ENCODE assay signal across 33 cellular contexts in genomic region chr3:40232626-40233025, GRCh38.
"Had no signal": no experiment of that assay in that cellular context is flagged by ENCODE, and none has a peak within 500 bp of the region (broad histone marks: within the 10 kb centered on the region; RNA-seq: fewer than 3 reads in every experiment).

No MANE protein-coding gene starts in this region.

- H3K27ac ChIP-seq: adrenal gland, body of pancreas, brain microvascular endothelial cell, breast epithelium had no signal

- FAIRE-seq: astrocyte, TTC549 had no signal

- H3K4me3 ChIP-seq: adrenal gland, body of pancreas, breast epithelium had no signal

- ATAC-seq: activated CD8-positive, alpha-beta T cell treated with anti-CD3 and anti-CD28 coated beads for 36 hours; activated naive CD4-positive, alpha-beta T cell treated with anti-CD3 and anti-CD28 coated beads, Interleukin-2, amount 50 U/mL, for 72 hours; activated T-cell treated with anti-CD3 and anti-CD28 coated beads, Interleukin-2, amount 50 U/mL, for 4 hours; activated T-cell treated with anti-CD3 and anti-CD28 coated beads, Interleukin-2, amount 50 U/mL, for 72 hours; activated T-helper 17 cell treated with anti-CD3 and anti-CD28 coated beads, Interleukin-2, amount 50 U/mL, for 72 hours; body of pancreas had no signal

- H3K27me3 ChIP-seq: adrenal gland, body of pancreas, brain microvascular endothelial cell, breast epithelium had no signal

- DNase-seq: activated B cell treated with CpG ODN at 0.5 μM for 24 hours; activated CD4-positive, alpha-beta memory T cell treated with anti-CD3 and anti-CD28 coated beads for 36 hours; activated CD4-positive, alpha-beta T cell treated with anti-CD3 and anti-CD28 coated beads for 4 hours; activated CD4-positive, alpha-beta T cell treated with anti-CD3 and anti-CD28 coated beads, Interleukin-2, amount 10 ng/mL, durations not matched to agents 24 days and 14 days; activated CD4-positive, alpha-beta T cell treated with anti-CD3 and anti-CD28 coated beads, Interleukin-2, amount 50 U/mL, for 1 hour; activated CD4-positive, alpha-beta T cell treated with anti-CD3 and anti-CD28 coated beads, Interleukin-2, amount 50 U/mL, for 4 hours; activated CD4-positive, CD25-positive, alpha-beta regulatory T cell treated with anti-CD3 and anti-CD28 coated beads, Interleukin-2, amount 50 U/mL, for 72 hours; activated CD8-positive, alpha-beta memory T cell treated with anti-CD3 and anti-CD28 coated beads, Interleukin-2, amount 50 U/mL, for 4 hours; activated CD8-positive, alpha-beta T cell treated with anti-CD3 and anti-CD28 coated beads for 36 hours; activated effector memory CD4-positive, alpha-beta T cell treated with anti-CD3 and anti-CD28 coated beads, Interleukin-2, amount 50 U/mL, for 16 hours; activated gamma-delta T cell treated with Interleukin-2 at 50 U/mL for 16 hours; activated naive CD4-positive, alpha-beta T cell; activated naive CD4-positive, alpha-beta T cell treated with anti-CD3 and anti-CD28 coated beads for 36 hours; activated naive CD4-positive, alpha-beta T cell treated with anti-CD3 and anti-CD28 coated beads, Interleukin-2, amount 50 U/mL, for 16 hours; activated naive CD8-positive, alpha-beta T cell treated with anti-CD3 and anti-CD28 coated beads for 36 hours; activated T-cell treated with anti-CD3 and anti-CD28 coated beads for 4 hours; activated T-cell treated with anti-CD3 and anti-CD28 coated beads, Interleukin-2, amount 50 U/mL, for 1 hour; activated T-cell treated with anti-CD3 and anti-CD28 coated beads, Interleukin-2, amount 50 U/mL, for 4 hours; activated T-cell treated with anti-CD3 and anti-CD28 coated beads, Interleukin-2, amount 50 U/mL, for 72 hours; adrenal gland; amniotic stem cell; aorta; body of pancreas; brain microvascular endothelial cell; central memory CD4-positive, alpha-beta T cell; T-helper 1 cell; T-helper 2 cell; T-helper 9 cell had no signal

- H3K4me1 ChIP-seq: adrenal gland, body of pancreas, breast epithelium had no signal

- H3K36me3 ChIP-seq: adrenal gland, brain microvascular endothelial cell, breast epithelium had no signal

- H3K9me3 ChIP-seq: adrenal gland, body of pancreas, breast epithelium had no signal
